Comparison of ENCODE assay signal across 10 cellular contexts in the genomic region with DNA sequence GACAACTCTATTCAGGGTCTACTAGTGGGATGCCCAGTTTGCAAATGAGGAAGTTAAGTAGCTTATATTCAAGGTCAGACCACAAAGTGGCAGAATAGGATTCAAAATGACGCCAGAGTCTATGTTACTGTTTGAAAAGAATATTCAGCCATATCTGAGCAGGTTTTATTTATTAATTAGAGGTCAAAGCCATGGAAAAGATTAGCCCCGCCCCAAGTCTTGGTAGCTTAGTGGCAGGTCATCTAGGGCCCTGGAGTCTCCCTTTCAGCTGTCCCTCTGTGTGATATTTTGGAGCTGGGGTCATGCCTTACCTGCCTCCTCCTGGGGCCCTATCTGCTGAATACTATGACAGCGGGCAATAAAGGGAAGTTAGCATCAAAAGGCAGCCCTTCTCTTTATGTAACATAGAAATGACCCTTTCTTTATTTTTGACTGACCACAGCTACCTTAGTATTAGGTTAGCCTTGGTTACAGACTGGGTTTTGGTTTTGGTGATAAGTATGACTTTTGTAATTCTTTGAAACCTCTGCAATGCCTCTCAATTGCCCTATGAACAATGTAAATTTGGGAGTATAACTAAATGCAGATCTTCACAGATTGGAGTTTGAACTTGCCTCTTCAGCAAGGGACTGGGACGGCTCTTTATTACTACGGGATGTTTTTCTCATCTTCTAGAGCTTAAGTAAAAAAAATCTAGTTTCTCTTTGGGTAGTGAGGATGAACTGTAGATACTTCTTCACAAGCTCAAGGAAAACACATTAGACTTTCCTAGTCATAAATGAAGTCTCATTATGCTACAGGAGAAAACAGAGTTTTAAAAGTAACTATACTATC.
DNase-seq lines count a peak whose midpoint lies in the region; ATAC-seq and TF ChIP-seq lines count a peak whose summit lies in the region.
"Had no signal": no experiment of that assay in that cellular context is flagged by ENCODE, and none has a peak within 500 bp of the region (broad histone marks: within the 10 kb centered on the region; RNA-seq: fewer than 3 reads in every experiment).

No MANE protein-coding gene starts in this region.

- H3K4me3 Mint-ChIP-seq in natural killer cell, result peak overlapping the region; percentile 85

- intact Hi-C loops in natural killer cell (cut with micrococcal nuclease) (no loop called here), tibial artery (cut with DNase I; ENCODE audit: low total_unique reads) (no loop called here)

- H3K9me3 Mint-ChIP-seq in natural killer cell, result peaks cover 0 to 2% of the 10 kb centered on the region in 2 donors

- TF ChIP-seq POLR2A in Peyer's patch (IDR thresholded peaks at IDR 0.05), result no peak

- H3K27me3 Mint-ChIP-seq in natural killer cell (ENCODE audit: low read depth in 2 of 2), result no peaks in the 10 kb centered on the region

- TF ChIP-seq CTCF in Peyer's patch (IDR thresholded peaks at IDR 0.05), result no peak
- TF ChIP-seq CTCF in natural killer cell (IDR thresholded peaks at IDR 0.05), result no peak
- no peak for TF ChIP-seq CTCF in tibial artery (IDR thresholded peaks at IDR 0.05)

- ATAC-seq in HG02885 (IDR thresholded peaks at IDR 0.05; ENCODE audit: poor library complexity, unreplicated experiment), result peak; percentile 33
- ATAC-seq in natural killer cell, result peak in 1 of 3 donors; percentile 49
- ATAC-seq: foreskin keratinocyte had no signal

- H3K36me3 ChIP-seq in Peyer's patch (no peaks in the 10 kb centered on the region), SJCRH30 (no peaks in the 10 kb centered on the region), tibial artery (no peaks in the 10 kb centered on the region)

- DNase-seq in NCI-H82 (lab: John Stamatoyannopoulos, UW) (peak; percentile 30), NCI-H82 treated with DMSO at 0.1 percent for 48 hours (lab: John Stamatoyannopoulos, UW; ENCODE audit: unreplicated experiment) (no peak), Peyer's patch (peak in 1 of 3 donors; percentile 24), natural killer cell (no peak), SJCRH30 (no peak), tibial artery (no peak), caudate nucleus (lab: John Stamatoyannopoulos, UW) (no peak)
- DNase-seq: foreskin keratinocyte had no signal

- H3K4me1 Mint-ChIP-seq in natural killer cell, result peaks cover 72 to 73% of the 10 kb centered on the region in 2 donors

- H3K9me3 ChIP-seq in Peyer's patch, result no peaks in the 10 kb centered on the region
- H3K9me3 ChIP-seq in SJCRH30 (replicated peaks), result no peaks in the 10 kb centered on the region
- no peaks in the 10 kb centered on the region for H3K9me3 ChIP-seq in tibial artery

- H3K27ac Mint-ChIP-seq in natural killer cell, result peak overlapping the region; percentile 94 to 97

- H3K36me3 Mint-ChIP-seq in natural killer cell, result no peaks in the 10 kb centered on the region

- no peaks in the 10 kb centered on the region for H3K27me3 ChIP-seq in Peyer's patch
- H3K27me3 ChIP-seq in SJCRH30, result no peaks in the 10 kb centered on the region
- no peaks in the 10 kb centered on the region for H3K27me3 ChIP-seq in tibial artery
- H3K27me3 ChIP-seq: foreskin keratinocyte had no signal

- H3K4me3 ChIP-seq in Peyer's patch (no peak overlapping the region), SJCRH30 (no peak overlapping the region), tibial artery (no peak overlapping the region)
- H3K4me3 ChIP-seq: skin epidermis had no signal

- H3K4me1 ChIP-seq in Peyer's patch (peaks cover 0 to 27% (median 0%) of the 10 kb centered on the region in 4 donors), SJCRH30 (peaks cover 17% of the 10 kb centered on the region), tibial artery (no peaks in the 10 kb centered on the region)
- H3K4me1 ChIP-seq: foreskin keratinocyte had no signal

- H3K27ac ChIP-seq in Peyer's patch (peak overlapping the region; percentile 71 to 83 (median 78)), SJCRH30 (no peak overlapping the region), tibial artery (no peak overlapping the region), caudate nucleus (ENCODE audit: low read depth, low read length) (no peak overlapping the region)
- H3K27ac ChIP-seq: foreskin keratinocyte had no signal

Comparison
In these comparisons a context has a peak if more than half of its experiments do, and no peak if none do; other contexts are left out.
1. H3K27ac ChIP-seq: peak in Peyer's patch (4 of 4); none in SJCRH30 (single experiment), tibial artery (0 of 2) and caudate nucleus (single experiment).